In the genomic region with DNA sequence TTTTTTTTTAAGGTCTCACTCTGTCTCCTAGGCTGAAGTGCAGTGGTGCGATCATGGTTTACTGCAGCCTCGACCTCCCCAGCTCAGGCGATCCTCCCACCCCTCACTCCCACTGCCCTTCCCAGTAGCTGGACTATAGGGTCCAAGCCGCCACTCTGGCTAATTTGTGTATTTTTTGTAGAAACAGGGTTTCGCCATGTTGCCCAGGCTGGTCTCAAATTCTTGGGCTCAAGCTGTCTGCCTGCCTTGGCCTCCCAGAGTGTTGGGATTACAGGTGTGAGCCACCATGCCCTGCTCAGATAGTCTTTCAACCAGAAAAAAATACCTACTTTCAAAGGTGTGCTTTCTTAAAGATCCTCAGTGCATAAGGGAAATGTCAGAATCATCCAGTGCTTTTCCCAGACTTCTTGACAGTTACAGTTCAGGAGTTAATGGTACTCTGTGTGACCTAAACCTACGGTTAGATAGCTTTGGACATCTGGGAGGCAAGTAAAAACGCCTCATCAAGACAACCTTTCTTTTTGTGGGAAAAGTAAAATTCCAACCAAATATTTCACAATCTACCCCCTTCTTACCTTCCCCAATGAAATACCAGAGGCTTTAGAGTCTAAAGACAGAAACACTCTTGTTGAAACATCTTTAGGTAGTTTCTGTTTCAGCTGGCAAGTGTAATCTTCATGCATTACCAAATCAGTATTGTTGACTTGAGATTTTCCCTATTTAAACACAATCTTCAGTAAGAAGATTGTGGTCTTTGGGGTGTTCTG, we compare ENCODE assay signal across 13 cellular contexts. TPM values are rescaled to one million over a fixed set of nuclear protein-coding genes. Genes with fewer than 3 reads are reported as not detected.
DNase-seq lines count a peak whose midpoint lies in the region; ATAC-seq, FAIRE-seq and TF ChIP-seq lines count a peak whose summit lies in the region.
"Had no signal": no experiment of that assay in that cellular context is flagged by ENCODE, and none has a peak within 500 bp of the region (broad histone marks: within the 10 kb centered on the region; RNA-seq: fewer than 3 reads in every experiment).

No MANE protein-coding gene starts in this region.

- FAIRE-seq in GM18507 (lab: Jason Lieb, UNC) = peak; percentile 47
- FAIRE-seq: D721Med, small intestine had no signal

- ATAC-seq in HG02763 (IDR thresholded peaks at IDR 0.05; ENCODE audit: unreplicated experiment) = no peak
- ATAC-seq in GM18519 (IDR thresholded peaks at IDR 0.05; ENCODE audit: low FRiP score, unreplicated experiment) = no peak
- ATAC-seq: left colon, natural killer cell had no signal

- no peaks in the 10 kb centered on the region for H3K9me3 ChIP-seq in smooth muscle cell (replicated peaks; ENCODE audit: low read depth)
- H3K9me3 ChIP-seq: testis had no signal

- 55% methylated on average over 7 of the region's 7 CpGs for WGBS in smooth muscle cell (ENCODE audit: low lambda C conversion rate)

- peaks cover 38% of the 10 kb centered on the region for H4K20me1 ChIP-seq in smooth muscle cell (ENCODE audit: low read depth)

- DNase-seq in GM18507 (ENCODE audit: extremely low spot score, insufficient read length, low read depth) = no peak
- peak; percentile 37 for DNase-seq in RPMI7951 (ENCODE audit: low read depth)
- DNase-seq in fibroblast of mammary gland (ENCODE audit: low read depth) = peak; percentile 47
- DNase-seq in smooth muscle cell (lab: John Stamatoyannopoulos, UW; ENCODE audit: unreplicated experiment) = no peak
- DNase-seq in COLO668 (lab: John Stamatoyannopoulos, UW; ENCODE audit: unreplicated experiment) = no peak
- DNase-seq: left colon, natural killer cell, NCI-H1694, small intestine, testis had no signal

- H3K27me3 ChIP-seq in smooth muscle cell (ENCODE audit: low read depth) = no peaks in the 10 kb centered on the region
- H3K27me3 ChIP-seq: testis had no signal

- peaks cover 29% of the 10 kb centered on the region for H3F3A ChIP-seq in smooth muscle cell (ENCODE audit: low read depth)

- H2AFZ ChIP-seq in smooth muscle cell (ENCODE audit: low read depth) = no peak overlapping the region

- H3K4me2 ChIP-seq in smooth muscle cell = peak overlapping the region; percentile 79

- H3K4me3 ChIP-seq in fibroblast of mammary gland (ENCODE audit: control insufficient read depth, low read depth, low read length) = no peak overlapping the region
- no peak overlapping the region for H3K4me3 ChIP-seq in smooth muscle cell
- H3K4me3 ChIP-seq: testis had no signal

- peak overlapping the region; percentile 95 for H3K27ac ChIP-seq in smooth muscle cell (ENCODE audit: low read depth)
- H3K27ac ChIP-seq: testis had no signal

- no peaks in the 10 kb centered on the region for H3K36me3 ChIP-seq in smooth muscle cell (ENCODE audit: low read depth)

- H3K9ac ChIP-seq in smooth muscle cell (ENCODE audit: low read depth) = no peak overlapping the region

- TF ChIP-seq CTCF in fibroblast of mammary gland (conservative IDR thresholded peaks at IDR 0.05; ENCODE audit: control insufficient read depth, insufficient read depth, low read depth, low read length) (no peak), smooth muscle cell (IDR thresholded peaks at IDR 0.05; ENCODE audit: borderline replicate concordance, insufficient read depth, poor library complexity, severe bottlenecking) (no peak)

- peaks cover 90% of the 10 kb centered on the region for H3K79me2 ChIP-seq in smooth muscle cell (ENCODE audit: low read depth)

- H3K4me1 ChIP-seq in smooth muscle cell (ENCODE audit: low read depth) = peaks cover 42% of the 10 kb centered on the region

RNA-seq across cellular contexts. Expression of a gene that starts 6.8 kb away (rescaled TPM):
- total RNA-seq in RPMI7951 (2014; rRNA removed; shearing (Covaris generic)) = 41.5 and 42.0 TPM in 2 replicates
- total RNA-seq in smooth muscle cell = 57.1 and 58.0 TPM in 2 replicates
- polyA plus RNA-seq in smooth muscle cell = 42.0 and 43.5 TPM in 2 replicates

RNA-seq across cellular contexts. Expression of a gene that starts 7.1 kb away (rescaled TPM):
- 88.5 and 119 TPM in 2 replicates for total RNA-seq in RPMI7951 (2014; rRNA removed; shearing (Covaris generic))
- total RNA-seq in smooth muscle cell = 68.7 and 104 TPM in 2 replicates
- polyA plus RNA-seq in smooth muscle cell = 58.1 and 82.1 TPM in 2 replicates

RNA-seq across cellular contexts. Expression of a gene that starts 52.2 kb away (rescaled TPM):
- total RNA-seq in RPMI7951 (2014; rRNA removed; shearing (Covaris generic)) = 120 and 134 TPM in 2 replicates
- total RNA-seq in smooth muscle cell = 78.1 and 85.6 TPM in 2 replicates
- polyA plus RNA-seq in smooth muscle cell = 68.9 and 88.0 TPM in 2 replicates

Comparison
In these comparisons a context has a peak if more than half of its experiments do, and no peak if none do; other contexts are left out.
1. DNase-seq: peak in RPMI7951 (single experiment) and fibroblast of mammary gland (single experiment); none in GM18507 (single experiment), smooth muscle cell (single experiment) and COLO668 (single experiment).